16 cellular contexts compared by ENCODE assay signal in genomic region chr1:21894034-21894881, GRCh38. TPM values are rescaled to one million over a fixed set of nuclear protein-coding genes. Genes with fewer than 3 reads are reported as not detected.
DNase-seq lines count a peak whose midpoint lies in the region; TF ChIP-seq lines count a peak whose summit lies in the region.
"Had no signal": no experiment of that assay in that cellular context is flagged by ENCODE, and none has a peak within 500 bp of the region (broad histone marks: within the 10 kb centered on the region; RNA-seq: fewer than 3 reads in every experiment).

No MANE protein-coding gene starts in this region.

- peaks cover 28% of the 10 kb centered on the region for H3F3A ChIP-seq in GM23248 (ENCODE audit: insufficient read depth)

- H3K27me3 ChIP-seq in ascending aorta (no peaks in the 10 kb centered on the region), muscle layer of duodenum (ENCODE audit: low read depth, low read length) (no peaks in the 10 kb centered on the region), stomach smooth muscle (ENCODE audit: control insufficient read depth in 1 of 2, insufficient read depth in 2 of 2, low read length in 2 of 2) (no peaks in the 10 kb centered on the region), GM23248 (replicated peaks; ENCODE audit: insufficient read depth) (no peaks in the 10 kb centered on the region)
- H3K27me3 ChIP-seq: colonic mucosa had no signal

- H3K9ac ChIP-seq in stomach smooth muscle (ENCODE audit: low read length in 2 of 2) = peak overlapping the region; percentile 29 to 39
- no peak overlapping the region for H3K9ac ChIP-seq in GM23248

- no peaks in the 10 kb centered on the region for H3K4me1 Mint-ChIP-seq in activated CD4-positive, alpha-beta memory T cell treated with anti-CD3 and anti-CD28 coated beads for 36 hours (ENCODE audit: low read depth)
- H3K4me1 Mint-ChIP-seq: activated CD4-positive, alpha-beta T cell treated with anti-CD3 and anti-CD28 coated beads for 36 hours had no signal

- in situ Hi-C loops in GM23248 (cut with MboI) = no loop called here

- intact Hi-C loops in ascending aorta (cut with DNase I) = no loop called here
- intact Hi-C loops in activated CD4-positive, alpha-beta memory T cell treated with anti-CD3 and anti-CD28 coated beads for 36 hours (cut with micrococcal nuclease) = no loop called here

- peak; percentile 70 for DNase-seq in NCI-H1105 (lab: John Stamatoyannopoulos, UW)
- no peak for DNase-seq in ascending aorta (ENCODE audit: low spot score in 2 of 2)
- DNase-seq in DMS153 (lab: John Stamatoyannopoulos, UW) = no peak
- DNase-seq in activated CD4-positive, alpha-beta memory T cell treated with anti-CD3 and anti-CD28 coated beads for 36 hours = no peak
- no peak for DNase-seq in GM23248
- DNase-seq: activated CD4-positive, alpha-beta T cell treated with anti-CD3 and anti-CD28 coated beads for 36 hours; activated T-cell treated with anti-CD3 and anti-CD28 coated beads, Interleukin-2, amount 50 U/mL, for 1 hour; colonic mucosa; NCI-H1436 treated with DMSO at 0.1 percent for 48 hours; NCI-H524 treated with DMSO at 0.1 percent for 48 hours; nucleus accumbens; stimulated activated CD4-positive, alpha-beta T cell treated with anti-CD3 and anti-CD28 coated beads, Interleukin-15, amount 100 ng/mL, for 24 hours had no signal

- H3K27me3 Mint-ChIP-seq in activated CD4-positive, alpha-beta memory T cell treated with anti-CD3 and anti-CD28 coated beads for 36 hours = no peaks in the 10 kb centered on the region
- H3K27me3 Mint-ChIP-seq: activated CD4-positive, alpha-beta T cell treated with anti-CD3 and anti-CD28 coated beads for 36 hours had no signal

- no peaks in the 10 kb centered on the region for H4K20me1 ChIP-seq in GM23248 (ENCODE audit: insufficient read depth)

- no peaks in the 10 kb centered on the region for H3K9me2 ChIP-seq in GM23248 (ENCODE audit: insufficient read depth)

- no peaks in the 10 kb centered on the region for H3K36me3 Mint-ChIP-seq in activated CD4-positive, alpha-beta memory T cell treated with anti-CD3 and anti-CD28 coated beads for 36 hours

- H3K36me3 ChIP-seq in ascending aorta = peaks cover 62 to 64% of the 10 kb centered on the region in 2 donors
- peaks cover 25 to 46% of the 10 kb centered on the region in 2 donors for H3K36me3 ChIP-seq in muscle layer of duodenum (ENCODE audit: control insufficient read depth in 1 of 2, insufficient read depth in 2 of 2, low read length in 2 of 2)
- H3K36me3 ChIP-seq in stomach smooth muscle (ENCODE audit: control insufficient read depth in 2 of 2, insufficient read depth in 2 of 2, low read length in 2 of 2) = peaks cover 39 to 56% of the 10 kb centered on the region in 2 donors
- H3K36me3 ChIP-seq in GM23248 (ENCODE audit: low read depth) = peaks cover 32% of the 10 kb centered on the region
- H3K36me3 ChIP-seq: colonic mucosa had no signal

- H3K27ac Mint-ChIP-seq in activated CD4-positive, alpha-beta memory T cell treated with anti-CD3 and anti-CD28 coated beads for 36 hours = no peak overlapping the region
- H3K27ac Mint-ChIP-seq: activated CD4-positive, alpha-beta T cell treated with anti-CD3 and anti-CD28 coated beads for 36 hours; T-helper 1 cell treated with Interleukin-12 subunit alpha and Interleukin-12 subunit beta and Interleukin-4 antibody, amounts not matched to agents 30 μg/mL and 1 μg/mL, for 36 hours had no signal

- WGBS in GM23248 (ENCODE audit: low coverage in 1 of 2, low lambda C conversion rate in 2 of 2, missing lambda C conversion rate in 2 of 2), 2 experiments = 87 to 91% methylated on average over 11 of the region's 11 CpGs

- H3K9me3 ChIP-seq in ascending aorta = no peaks in the 10 kb centered on the region
- H3K9me3 ChIP-seq in muscle layer of duodenum (ENCODE audit: control insufficient read depth in 1 of 2, low read length in 2 of 2) = no peaks in the 10 kb centered on the region
- no peaks in the 10 kb centered on the region for H3K9me3 ChIP-seq in stomach smooth muscle (ENCODE audit: control insufficient read depth in 2 of 2, low read length in 2 of 2)
- H3K9me3 ChIP-seq in GM23248 (ENCODE audit: low read depth) = no peaks in the 10 kb centered on the region
- H3K9me3 ChIP-seq: colonic mucosa had no signal

- no peak overlapping the region for H2AFZ ChIP-seq in GM23248

- no peak overlapping the region for H3K4me3 ChIP-seq in ascending aorta
- no peak overlapping the region for H3K4me3 ChIP-seq in muscle layer of duodenum (ENCODE audit: low read depth in 1 of 2, low read length in 2 of 2)
- no peak overlapping the region for H3K4me3 ChIP-seq in stomach smooth muscle (ENCODE audit: low read length in 2 of 2)
- H3K4me3 ChIP-seq in GM23248 = no peak overlapping the region
- H3K4me3 ChIP-seq: colonic mucosa, lung had no signal

- H3K27ac ChIP-seq in ascending aorta (peak overlapping the region; percentile 94 to 96), muscle layer of duodenum (ENCODE audit: low read length) (peak overlapping the region; percentile 16), stomach smooth muscle (ENCODE audit: low read length) (peak overlapping the region; percentile 85), GM23248 (no peak overlapping the region)
- H3K27ac ChIP-seq: colonic mucosa had no signal

- H3K9me3 Mint-ChIP-seq in activated CD4-positive, alpha-beta memory T cell treated with anti-CD3 and anti-CD28 coated beads for 36 hours = no peaks in the 10 kb centered on the region
- H3K9me3 Mint-ChIP-seq: T-helper 1 cell treated with Interleukin-12 subunit alpha and Interleukin-12 subunit beta and Interleukin-4 antibody, amounts not matched to agents 30 μg/mL and 1 μg/mL, for 36 hours had no signal

- CTCF ChIA-PET in activated CD4-positive, alpha-beta memory T cell treated with anti-CD3 and anti-CD28 coated beads for 36 hours (lab: Charles Lee) = interaction anchor here (1.0 kb wide), 1 partner anchor 71 kb away, joined by 3 read pairs; no protein-coding TSS in a partner anchor

- POLR2A ChIA-PET in activated CD4-positive, alpha-beta memory T cell treated with anti-CD3 and anti-CD28 coated beads for 36 hours (lab: Charles Lee) = no interaction called here

- H3K4me2 ChIP-seq in GM23248 (ENCODE audit: unreplicated experiment) = no peak overlapping the region

- peaks cover 98% of the 10 kb centered on the region for H3K79me2 ChIP-seq in GM23248 (ENCODE audit: insufficient read depth)

- H3K4me1 ChIP-seq in ascending aorta (peaks cover 27 to 50% of the 10 kb centered on the region in 2 donors), muscle layer of duodenum (ENCODE audit: control insufficient read depth in 1 of 2, insufficient read depth in 2 of 2, low read length in 2 of 2) (peaks cover 26 to 63% of the 10 kb centered on the region in 2 donors), stomach smooth muscle (ENCODE audit: control insufficient read depth, insufficient read depth, low read length) (peaks cover 65% of the 10 kb centered on the region), GM23248 (ENCODE audit: insufficient read depth) (peaks cover 33% of the 10 kb centered on the region)

- TF ChIP-seq CTCF in ascending aorta (IDR thresholded peaks at IDR 0.05) = no peak

- H3K4me3 Mint-ChIP-seq in activated CD4-positive, alpha-beta memory T cell treated with anti-CD3 and anti-CD28 coated beads for 36 hours = no peak overlapping the region
- H3K4me3 Mint-ChIP-seq: activated CD4-positive, alpha-beta T cell treated with anti-CD3 and anti-CD28 coated beads for 36 hours; T-helper 1 cell treated with Interleukin-12 subunit alpha and Interleukin-12 subunit beta and Interleukin-4 antibody, amounts not matched to agents 30 μg/mL and 1 μg/mL, for 36 hours had no signal

RNA-seq across cellular contexts. Expression of gene HSPG2, which starts 42.9 kb away (rescaled TPM):
- 1,294 TPM for total RNA-seq in ascending aorta
- total RNA-seq in activated CD4-positive, alpha-beta memory T cell treated with anti-CD3 and anti-CD28 coated beads for 36 hours = 1 to 10 TPM; 2.8 to 3.7 TPM
- 407 and 458 TPM in 2 replicates for total RNA-seq in GM23248 (2014; rRNA removed; shearing (Covaris generic))
- 123 and 126 TPM in 2 replicates for polyA plus RNA-seq in GM23248 (2016; fragmentation: Nextera tagmentation; extraction: Ambion mirVana)

Comparison
In these comparisons a context has a peak if more than half of its experiments do, and no peak if none do; other contexts are left out.
1. RNA of gene HSPG2, which starts 42.9 kb away (total RNA-seq): 1,294 TPM in ascending aorta (single experiment) and 407 to 458 TPM in GM23248; 2.8 to 3.7 TPM in activated CD4-positive, alpha-beta memory T cell treated with anti-CD3 and anti-CD28 coated beads for 36 hours; every median in the first group is over 10 times any median in the second.